In genomic region chr6:12112540-12113189, GRCh38 we compare ENCODE assay signal across 13 cellular contexts.
DNase-seq lines count a peak whose midpoint lies in the region; ATAC-seq, FAIRE-seq and TF ChIP-seq lines count a peak whose summit lies in the region.
"Had no signal": no experiment of that assay in that cellular context is flagged by ENCODE, and none has a peak within 500 bp of the region (broad histone marks: within the 10 kb centered on the region; RNA-seq: fewer than 3 reads in every experiment).

No MANE protein-coding gene starts in this region.

- ATAC-seq in activated CD8-positive, alpha-beta T cell treated with anti-CD3 and anti-CD28 coated beads for 36 hours: no peak

- DNase-seq in Daoy (ENCODE audit: low read depth) (peak; percentile 37), H54 (ENCODE audit: insufficient read length, low spot score) (peak; percentile 50), mesenchymal stem cell (no peak), NOMO-1 treated with dmso at 0.1 percent for 144 hours (lab: John Stamatoyannopoulos, UW; ENCODE audit: unreplicated experiment) (no peak), dedifferentiated amniotic fluid mesenchymal stem cell (ENCODE audit: extremely low spot score) (no peak), SKM-1 (lab: John Stamatoyannopoulos, UW; ENCODE audit: unreplicated experiment) (no peak), NCI-H2107 treated with DMSO at 0.1 percent for 48 hours (lab: John Stamatoyannopoulos, UW; ENCODE audit: unreplicated experiment) (no peak)
- no peak for DNase-seq in activated CD8-positive, alpha-beta T cell treated with anti-CD3 and anti-CD28 coated beads for 36 hours
- DNase-seq: activated CD8-positive, alpha-beta memory T cell treated with anti-CD3 and anti-CD28 coated beads, Interleukin-2, amount 50 U/mL, for 4 hours; hippocampal formation; NCI-H1694 treated with DMSO at 0.1 percent for 48 hours; substantia nigra had no signal

- intact Hi-C loops in activated CD8-positive, alpha-beta T cell treated with anti-CD3 and anti-CD28 coated beads for 36 hours (cut with micrococcal nuclease): no loop called here

- H2BK12ac ChIP-seq in mesenchymal stem cell (ENCODE audit: low read length in 2 of 2): peak overlapping the region; percentile 1 to 49

- H4K8ac ChIP-seq in mesenchymal stem cell (ENCODE audit: low read length): peak overlapping the region; percentile 72

- peaks cover 49% of the 10 kb centered on the region for H3K4me1 Mint-ChIP-seq in activated CD8-positive, alpha-beta T cell treated with anti-CD3 and anti-CD28 coated beads for 36 hours (ENCODE audit: low read depth)

- peak overlapping the region; percentile 14 for H3K27ac Mint-ChIP-seq in activated CD8-positive, alpha-beta T cell treated with anti-CD3 and anti-CD28 coated beads for 36 hours

- H3K27ac ChIP-seq in mesenchymal stem cell (ENCODE audit: low read length, poor library complexity, severe bottlenecking): no peak overlapping the region

- H3K36me3 ChIP-seq in mesenchymal stem cell (ENCODE audit: control insufficient read depth in 1 of 2, insufficient read depth in 2 of 2, low read depth in 1 of 2, low read length in 2 of 2): peaks cover 11 to 24% of the 10 kb centered on the region in 2 experiments

- H4K91ac ChIP-seq in mesenchymal stem cell (ENCODE audit: low read length): peak overlapping the region; percentile 78

- peak overlapping the region in 1 of 2 experiments; percentile 22 for H3K18ac ChIP-seq in mesenchymal stem cell (ENCODE audit: low read depth in 1 of 2, low read length in 2 of 2)

- H3K36me3 Mint-ChIP-seq in activated CD8-positive, alpha-beta T cell treated with anti-CD3 and anti-CD28 coated beads for 36 hours (ENCODE audit: low read depth): peaks cover 62% of the 10 kb centered on the region

- H3K27me3 Mint-ChIP-seq in activated CD8-positive, alpha-beta T cell treated with anti-CD3 and anti-CD28 coated beads for 36 hours: no peaks in the 10 kb centered on the region

- H2BK15ac ChIP-seq in mesenchymal stem cell (ENCODE audit: low read depth, poor library complexity, severe bottlenecking): peak overlapping the region; percentile 53

- CTCF ChIA-PET in activated CD8-positive, alpha-beta T cell treated with anti-CD3 and anti-CD28 coated beads for 36 hours (lab: Charles Lee): interaction anchor here (1.1 to 1.4 kb wide), 2 partner anchors 14 to 458 kb away, joined by 3 read pairs; no protein-coding TSS in a partner anchor

- peak overlapping the region in 1 of 2 experiments; percentile 24 for H3K4ac ChIP-seq in mesenchymal stem cell (ENCODE audit: low read depth in 1 of 2, low read length in 2 of 2)

- no peak overlapping the region for H2BK120ac ChIP-seq in mesenchymal stem cell (ENCODE audit: low read depth, low read length)

- no peak for TF ChIP-seq CTCF in activated CD8-positive, alpha-beta T cell treated with anti-CD3 and anti-CD28 coated beads for 36 hours (IDR thresholded peaks at IDR 0.05)

- WGBS in mesenchymal stem cell: 85% methylated on average over 9 of the region's 9 CpGs

- peaks cover 13% of the 10 kb centered on the region for H3K9me3 Mint-ChIP-seq in activated CD8-positive, alpha-beta T cell treated with anti-CD3 and anti-CD28 coated beads for 36 hours

- no peak overlapping the region for H3K4me3 Mint-ChIP-seq in activated CD8-positive, alpha-beta T cell treated with anti-CD3 and anti-CD28 coated beads for 36 hours

- H3K9ac ChIP-seq in mesenchymal stem cell (ENCODE audit: low read length): no peak overlapping the region

- H2BK5ac ChIP-seq in mesenchymal stem cell (ENCODE audit: low read depth, low read length, poor library complexity, severe bottlenecking): no peak overlapping the region

- TF ChIP-seq POLR2A in H54 (IDR thresholded peaks at IDR 0.05; ENCODE audit: low read depth, low read length): no peak

- no peak overlapping the region for H3K14ac ChIP-seq in mesenchymal stem cell (ENCODE audit: low read length in 2 of 2)

- H2AK5ac ChIP-seq in mesenchymal stem cell (ENCODE audit: low read length, severe bottlenecking): peak overlapping the region; percentile 23

- FAIRE-seq in H54 (lab: Jason Lieb, UNC): peak; percentile 53
- FAIRE-seq: endometrium had no signal

- POLR2A ChIA-PET in activated CD8-positive, alpha-beta T cell treated with anti-CD3 and anti-CD28 coated beads for 36 hours (lab: Charles Lee): interaction anchor here (0.6 kb wide), 2 partner anchors 15 to 20 kb away, joined by 3 read pairs; no protein-coding TSS in a partner anchor

- peak overlapping the region in 1 of 2 experiments; percentile 0 for H3K4me3 ChIP-seq in mesenchymal stem cell (ENCODE audit: insufficient read depth in 1 of 2, low read depth in 1 of 2, low read length in 2 of 2)

- H3K4me1 ChIP-seq in mesenchymal stem cell (ENCODE audit: control insufficient read depth, insufficient read depth, low read depth, low read length): peaks cover 10% of the 10 kb centered on the region

- H2AFZ ChIP-seq in mesenchymal stem cell (ENCODE audit: low read depth, low read length): no peak overlapping the region

- no peak overlapping the region for H3K23ac ChIP-seq in mesenchymal stem cell (ENCODE audit: low read length in 2 of 2)

- no peak overlapping the region for H3K4me2 ChIP-seq in mesenchymal stem cell (ENCODE audit: low read length, poor library complexity, severe bottlenecking)

- peaks cover 8% of the 10 kb centered on the region for H3K9me3 ChIP-seq in mesenchymal stem cell (ENCODE audit: control insufficient read depth, low read length)

- H3K79me1 ChIP-seq in mesenchymal stem cell (replicated peaks; ENCODE audit: low read length, poor library complexity, severe bottlenecking): peaks cover 25% of the 10 kb centered on the region

- H3K27me3 ChIP-seq in mesenchymal stem cell (ENCODE audit: control insufficient read depth in 1 of 2, insufficient read depth in 1 of 2, low read length in 2 of 2): no peaks in the 10 kb centered on the region

Comparison
In these comparisons a context has a peak if more than half of its experiments do, and no peak if none do; other contexts are left out.
1. DNase-seq: peak in Daoy (single experiment) and H54 (single experiment); none in activated CD8-positive, alpha-beta T cell treated with anti-CD3 and anti-CD28 coated beads for 36 hours (single experiment), mesenchymal stem cell (single experiment), NOMO-1 treated with dmso at 0.1 percent for 144 hours (single experiment), dedifferentiated amniotic fluid mesenchymal stem cell (single experiment), SKM-1 (single experiment) and NCI-H2107 treated with DMSO at 0.1 percent for 48 hours (single experiment).